18 cellular contexts compared by ENCODE assay signal in genomic region chr12:49272790-49273725, GRCh38. TPM values are rescaled to one million over a fixed set of nuclear protein-coding genes. Genes with fewer than 3 reads are reported as not detected.
"Had no signal": no experiment of that assay in that cellular context is flagged by ENCODE, and none has a peak within 500 bp of the region (broad histone marks: within the 10 kb centered on the region; RNA-seq: fewer than 3 reads in every experiment).

No MANE protein-coding gene starts in this region.

- H3K27me3 ChIP-seq: brain microvascular endothelial cell, vagina had no signal

- H3K27me3 Mint-ChIP-seq: activated CD4-positive, alpha-beta memory T cell treated with anti-CD3 and anti-CD28 coated beads, Interleukin-2, amount 10 ng/mL, durations not matched to agents 7 days and 5 days; memory B cell; stimulated activated memory B cell treated with anti-CD40 and anti-IgM and Interleukin-4, amounts not matched to agents 10 μg/mL and 1 μg/mL and 100 μg/mL, for 72 hours had no signal

- H3K4me3 ChIP-seq: left ventricle myocardium inferior, vagina had no signal

- H3K9me3 Mint-ChIP-seq: activated CD4-positive, alpha-beta memory T cell treated with anti-CD3 and anti-CD28 coated beads, Interleukin-2, amount 10 ng/mL, durations not matched to agents 7 days and 5 days; activated naive CD4-positive, alpha-beta T cell treated with anti-CD3 and anti-CD28 coated beads, Interleukin-2, amount 10 ng/mL, durations not matched to agents 7 days and 5 days; memory B cell; natural killer cell; stimulated activated memory B cell treated with anti-CD40 and anti-IgM and Interleukin-4, amounts not matched to agents 10 μg/mL and 1 μg/mL and 100 μg/mL, for 72 hours; WTC11 had no signal

- H3K4me3 Mint-ChIP-seq: activated CD4-positive, alpha-beta memory T cell treated with anti-CD3 and anti-CD28 coated beads, Interleukin-2, amount 10 ng/mL, durations not matched to agents 7 days and 5 days; activated naive CD4-positive, alpha-beta T cell treated with anti-CD3 and anti-CD28 coated beads, Interleukin-2, amount 10 ng/mL, durations not matched to agents 7 days and 5 days; memory B cell; natural killer cell; stimulated activated memory B cell treated with anti-CD40 and anti-IgM and Interleukin-4, amounts not matched to agents 10 μg/mL and 1 μg/mL and 100 μg/mL, for 72 hours; WTC11 had no signal

- H3K36me3 Mint-ChIP-seq: natural killer cell had no signal

- H3K27ac Mint-ChIP-seq: activated CD4-positive, alpha-beta memory T cell treated with anti-CD3 and anti-CD28 coated beads, Interleukin-2, amount 10 ng/mL, durations not matched to agents 7 days and 5 days; activated naive CD4-positive, alpha-beta T cell treated with anti-CD3 and anti-CD28 coated beads, Interleukin-2, amount 10 ng/mL, durations not matched to agents 7 days and 5 days; memory B cell; natural killer cell; stimulated activated memory B cell treated with anti-CD40 and anti-IgM and Interleukin-4, amounts not matched to agents 10 μg/mL and 1 μg/mL and 100 μg/mL, for 72 hours; WTC11 had no signal

- H3K27ac ChIP-seq: brain microvascular endothelial cell, left ventricle myocardium inferior, vagina had no signal

- DNase-seq: activated CD4-positive, alpha-beta memory T cell treated with anti-CD3 and anti-CD28 coated beads, Interleukin-2, amount 10 ng/mL, durations not matched to agents 7 days and 5 days; activated CD4-positive, alpha-beta T cell treated with anti-CD3 and anti-CD28 coated beads for 4 hours; activated naive CD4-positive, alpha-beta T cell treated with anti-CD3 and anti-CD28 coated beads, Interleukin-2, amount 10 ng/mL, durations not matched to agents 7 days and 5 days; anterior cingulate cortex; brain microvascular endothelial cell; cortex of kidney; effector CD8-positive, alpha-beta T cell; foreskin fibroblast; glutamatergic neuron; hypothalamus; left ventricle myocardium inferior; natural killer cell; retina; T-helper 2 cell had no signal

- H3K9me3 ChIP-seq: left ventricle myocardium inferior, vagina had no signal

RNA-seq across cellular contexts. Expression of gene PRPH, which starts 21.9 kb away (rescaled TPM):
- total RNA-seq: left ventricle myocardium inferior, natural killer cell had no signal
